27 cellular contexts compared by ENCODE assay signal in the genomic region with DNA sequence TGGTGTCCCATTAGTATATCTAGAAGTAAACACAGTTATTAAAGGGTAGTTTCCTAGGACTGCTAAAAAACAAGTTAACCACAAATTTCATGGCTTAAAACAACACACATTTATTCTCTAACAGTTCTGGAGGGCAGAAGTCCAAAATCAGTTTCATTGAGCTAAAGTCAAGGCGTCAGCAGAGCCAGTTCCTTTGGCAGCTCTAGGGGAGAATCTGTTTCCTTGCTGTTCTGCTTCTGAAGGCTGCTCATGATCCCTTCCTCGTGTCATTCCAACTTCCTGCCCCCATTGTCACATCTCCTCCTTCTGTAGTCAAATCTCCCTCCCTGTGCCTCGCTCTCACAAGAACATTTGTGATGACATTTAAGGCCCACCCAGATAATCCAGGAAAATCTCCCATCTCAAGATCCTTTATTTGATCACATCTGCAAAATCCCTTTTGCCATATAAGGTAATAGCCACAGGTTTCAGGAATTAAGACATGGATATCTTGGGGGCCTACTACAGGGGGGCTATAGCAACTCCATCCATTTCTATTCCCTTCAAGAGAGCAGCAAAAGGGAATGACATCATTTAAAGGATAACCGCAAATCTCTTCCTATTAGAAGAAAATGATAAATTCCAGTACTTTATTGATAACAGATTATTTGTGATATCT. TPM values are rescaled to one million over a fixed set of nuclear protein-coding genes. Genes with fewer than 3 reads are reported as not detected.
DNase-seq lines count a peak whose midpoint lies in the region; ATAC-seq and TF ChIP-seq lines count a peak whose summit lies in the region.
"Had no signal": no experiment of that assay in that cellular context is flagged by ENCODE, and none has a peak within 500 bp of the region (broad histone marks: within the 10 kb centered on the region; RNA-seq: fewer than 3 reads in every experiment).

No MANE protein-coding gene starts in this region.

- no peaks in the 10 kb centered on the region for H3K9me3 Mint-ChIP-seq in IgD-negative memory B cell
- no peaks in the 10 kb centered on the region for H3K9me3 Mint-ChIP-seq in stimulated activated effector memory CD8-positive, alpha-beta T cell treated with anti-CD3 and anti-CD28 coated beads, Interleukin-12 subunit alpha, Interleukin-12 subunit beta, amount 100 ng/mL, for 72 hours
- H3K9me3 Mint-ChIP-seq: activated T-cell treated with anti-CD3 and anti-CD28 coated beads, Interleukin-2, amount 50 U/mL, for 4 hours; dendritic cell treated with granulocyte-macrophage colony-stimulating factor and Interleukin-4, amounts not matched to agents 40 ng/mL and 50 ng/mL, for 4 days; endodermal cell; stimulated activated naive CD8-positive, alpha-beta T cell treated with anti-CD3 and anti-CD28 coated beads, Interleukin-15, Interleukin-2, amounts not matched to agents 100 ng/mL and 50 ng/mL, for 24 hours had no signal

- H3K27me3 ChIP-seq in BLaER1 treated with 17β-estradiol and CSF1 and Interleukin-3, amounts not matched to agents 10 nM and 100 nM = no peaks in the 10 kb centered on the region
- H3K27me3 ChIP-seq: esophagus squamous epithelium, gastrocnemius medialis, tibial artery had no signal

- H3K9ac ChIP-seq in BLaER1 treated with 17β-estradiol and CSF1 and Interleukin-3, amounts not matched to agents 10 nM and 100 nM = no peak overlapping the region
- H3K9ac ChIP-seq: GM23248, parathyroid adenoma had no signal

- intact Hi-C loops in sciatic nerve (cut with DNase I) = no loop called here

- H3K9me3 ChIP-seq in BLaER1 treated with 17β-estradiol and CSF1 and Interleukin-3, amounts not matched to agents 10 nM and 100 nM (replicated peaks in 1 of 11) = peaks cover 0 to 13% (median 0%) of the 10 kb centered on the region in 11 experiments; a peak in 5 of 22 replicates
- H3K9me3 ChIP-seq: esophagus squamous epithelium, gastrocnemius medialis, lower lobe of right lung, tibial artery had no signal

- H3K4me1 Mint-ChIP-seq in IgD-negative memory B cell = no peaks in the 10 kb centered on the region
- no peaks in the 10 kb centered on the region for H3K4me1 Mint-ChIP-seq in stimulated activated effector memory CD8-positive, alpha-beta T cell treated with anti-CD3 and anti-CD28 coated beads, Interleukin-12 subunit alpha, Interleukin-12 subunit beta, amount 100 ng/mL, for 72 hours
- H3K4me1 Mint-ChIP-seq: T-helper 17 cell had no signal

- no peak for TF ChIP-seq CTCF in GM13976 (IDR thresholded peaks at IDR 0.05; ENCODE audit: borderline replicate concordance, control extremely low read depth, extremely low read depth, insufficient read depth, missing control alignments)

- H3K27ac Mint-ChIP-seq in IgD-negative memory B cell = peak overlapping the region in 2 of 3 donors; percentile 40 to 51
- H3K27ac Mint-ChIP-seq in stimulated activated effector memory CD8-positive, alpha-beta T cell treated with anti-CD3 and anti-CD28 coated beads, Interleukin-12 subunit alpha, Interleukin-12 subunit beta, amount 100 ng/mL, for 72 hours = no peak overlapping the region
- H3K27ac Mint-ChIP-seq: dendritic cell treated with granulocyte-macrophage colony-stimulating factor and Interleukin-4, amounts not matched to agents 40 ng/mL and 50 ng/mL, for 4 days; endodermal cell; stimulated activated naive CD8-positive, alpha-beta T cell treated with anti-CD3 and anti-CD28 coated beads, Interleukin-15, Interleukin-2, amounts not matched to agents 100 ng/mL and 50 ng/mL, for 24 hours; T-helper 17 cell had no signal

- no peak overlapping the region for H3K4me3 Mint-ChIP-seq in IgD-negative memory B cell
- H3K4me3 Mint-ChIP-seq in stimulated activated effector memory CD8-positive, alpha-beta T cell treated with anti-CD3 and anti-CD28 coated beads, Interleukin-12 subunit alpha, Interleukin-12 subunit beta, amount 100 ng/mL, for 72 hours = no peak overlapping the region
- H3K4me3 Mint-ChIP-seq: activated T-cell treated with anti-CD3 and anti-CD28 coated beads, Interleukin-2, amount 50 U/mL, for 4 hours; dendritic cell treated with granulocyte-macrophage colony-stimulating factor and Interleukin-4, amounts not matched to agents 40 ng/mL and 50 ng/mL, for 4 days; endodermal cell; stimulated activated naive CD8-positive, alpha-beta T cell treated with anti-CD3 and anti-CD28 coated beads, Interleukin-15, Interleukin-2, amounts not matched to agents 100 ng/mL and 50 ng/mL, for 24 hours; T-helper 17 cell had no signal

- in situ Hi-C loops in GM13976 (cut with MboI; ENCODE audit: low sequenced_read_pairs, unreplicated experiment) = no loop called here

- H3K27me3 Mint-ChIP-seq in IgD-negative memory B cell = peaks cover 6% of the 10 kb centered on the region
- H3K27me3 Mint-ChIP-seq: dendritic cell treated with granulocyte-macrophage colony-stimulating factor and Interleukin-4, amounts not matched to agents 40 ng/mL and 50 ng/mL, for 4 days had no signal

- ATAC-seq in sciatic nerve = peak; percentile 64
- ATAC-seq in stimulated activated effector memory CD8-positive, alpha-beta T cell treated with anti-CD3 and anti-CD28 coated beads, Interleukin-12 subunit alpha, Interleukin-12 subunit beta, amount 100 ng/mL, for 72 hours = no peak
- ATAC-seq: activated T-cell treated with anti-CD3 and anti-CD28 coated beads, Interleukin-2, amount 50 U/mL, for 4 hours; gastrocnemius medialis; lower lobe of right lung; Right ventricle myocardium inferior; T-helper 17 cell had no signal

- peaks cover 2% of the 10 kb centered on the region for H3K36me3 Mint-ChIP-seq in IgD-negative memory B cell
- no peaks in the 10 kb centered on the region for H3K36me3 Mint-ChIP-seq in stimulated activated effector memory CD8-positive, alpha-beta T cell treated with anti-CD3 and anti-CD28 coated beads, Interleukin-12 subunit alpha, Interleukin-12 subunit beta, amount 100 ng/mL, for 72 hours

- DNase-seq in fibroblast of peridontal ligament (ENCODE audit: extremely low read depth) (peak; percentile 30), sciatic nerve (ENCODE audit: low spot score) (no peak), GM13976 (ENCODE audit: low spot score) (no peak), NCI-H1048 (lab: John Stamatoyannopoulos, UW) (no peak)
- no peak for DNase-seq in stimulated activated effector memory CD8-positive, alpha-beta T cell treated with anti-CD3 and anti-CD28 coated beads, Interleukin-12 subunit alpha, Interleukin-12 subunit beta, amount 100 ng/mL, for 72 hours (ENCODE audit: low spot score in 2 of 2)
- DNase-seq: activated T-cell treated with anti-CD3 and anti-CD28 coated beads, Interleukin-2, amount 50 U/mL, for 4 hours; caudate nucleus; DND-41; endodermal cell; esophagus squamous epithelium; gastrocnemius medialis; GM23248; hippocampal formation; KBM-7; lower lobe of right lung; PC-9; right cardiac atrium; stimulated activated CD4-positive, alpha-beta T cell treated with anti-CD3 and anti-CD28 coated beads, Interleukin-1b, Interleukin-23, amount 100 ng/mL, for 48 hours; T-helper 17 cell had no signal

- H4K20me1 ChIP-seq in BLaER1 treated with 17β-estradiol and CSF1 and Interleukin-3, amounts not matched to agents 10 nM and 100 nM = peaks cover 0 to 46% (median 0%) of the 10 kb centered on the region in 11 experiments; a peak in 2 of 22 replicates

- H3K4me3 ChIP-seq in BLaER1 treated with 17β-estradiol and CSF1 and Interleukin-3, amounts not matched to agents 10 nM and 100 nM = no peak overlapping the region
- H3K4me3 ChIP-seq: esophagus squamous epithelium, gastrocnemius medialis, GM23248, lower lobe of right lung, PC-9, tibial artery had no signal

- peak overlapping the region in 9 of 11 experiments; percentile 18 to 72 (median 30); a peak in 14 of 22 replicates for H3K4me2 ChIP-seq in BLaER1 treated with 17β-estradiol and CSF1 and Interleukin-3, amounts not matched to agents 10 nM and 100 nM
- H3K4me2 ChIP-seq: PC-9 had no signal

- peaks cover 13 to 33% (median 19%) of the 10 kb centered on the region in 10 experiments; a peak in 19 of 20 replicates for H3K4me1 ChIP-seq in BLaER1 treated with 17β-estradiol and CSF1 and Interleukin-3, amounts not matched to agents 10 nM and 100 nM
- H3K4me1 ChIP-seq: gastrocnemius medialis, lower lobe of right lung, parathyroid adenoma had no signal

- peaks cover 0 to 46% (median 5%) of the 10 kb centered on the region in 11 experiments; a peak in 7 of 22 replicates for H3K36me3 ChIP-seq in BLaER1 treated with 17β-estradiol and CSF1 and Interleukin-3, amounts not matched to agents 10 nM and 100 nM
- H3K36me3 ChIP-seq: esophagus squamous epithelium, gastrocnemius medialis, lower lobe of right lung, tibial artery had no signal

- H3K27ac ChIP-seq in BLaER1 treated with 17β-estradiol and CSF1 and Interleukin-3, amounts not matched to agents 10 nM and 100 nM = no peak overlapping the region
- H3K27ac ChIP-seq: C4-2B, esophagus squamous epithelium, gastrocnemius medialis, GM23248, lower lobe of right lung, parathyroid adenoma, PC-9, tibial artery had no signal

RNA-seq across cellular contexts. Expression of gene GPR176, which starts 50.1 kb away (rescaled TPM):
- 0.46 TPM for polyA plus RNA-seq in IgD-negative memory B cell
- total RNA-seq in sciatic nerve = 5.7 TPM
- total RNA-seq: T-helper 17 cell had no signal
